In genomic region chr4:98092833-98093439, GRCh38 we compare ENCODE assay signal across 10 cellular contexts. TPM values are rescaled to one million over a fixed set of nuclear protein-coding genes. Genes with fewer than 3 reads are reported as not detected.
DNase-seq lines count a peak whose midpoint lies in the region; ATAC-seq lines count a peak whose summit lies in the region.
"Had no signal": no experiment of that assay in that cellular context is flagged by ENCODE, and none has a peak within 500 bp of the region (broad histone marks: within the 10 kb centered on the region; RNA-seq: fewer than 3 reads in every experiment).

No MANE protein-coding gene starts in this region.

- ATAC-seq in GM19455 (IDR thresholded peaks at IDR 0.05; ENCODE audit: unreplicated experiment), result no peak
- no peak for ATAC-seq in GM18858 (IDR thresholded peaks at IDR 0.05; ENCODE audit: unreplicated experiment)
- ATAC-seq: activated naive CD4-positive, alpha-beta T cell treated with anti-CD3 and anti-CD28 coated beads, Interleukin-2, amount 50 U/mL, for 72 hours; stimulated activated memory B cell treated with anti-CD40 and anti-IgM and Interleukin-4, amounts not matched to agents 10 μg/mL and 1 μg/mL and 100 μg/mL, for 72 hours had no signal

- DNase-seq in DMS53 treated with DMSO at 0.1 percent for 48 hours (lab: John Stamatoyannopoulos, UW; ENCODE audit: unreplicated experiment) (peak; percentile 1), HT-29 (ENCODE audit: low spot score) (peak; percentile 41), astrocyte of the hippocampus (ENCODE audit: low read depth, low spot score) (peak; percentile 36), lung microvascular endothelial cell (ENCODE audit: low read depth in 2 of 2) (peak; percentile 25 to 41), SK-N-DZ (ENCODE audit: low spot score) (no peak)
- DNase-seq: NCI-H510A treated with DMSO at 0.1 percent for 48 hours had no signal

RNA-seq across cellular contexts. Expression of gene STPG2, which starts 50.3 kb away (rescaled TPM):
- not detected in 2 replicates for total RNA-seq in HT-29 (2014; rRNA removed; shearing (Covaris generic))
- under 0.01 TPM in 1 of 2 replicates, not detected in the other for total RNA-seq in lung microvascular endothelial cell
- 0.05 and 0.15 TPM in 2 replicates for polyA plus RNA-seq in SK-N-DZ (2014; cell fraction: cytosol; rRNA removed)
- polyA plus RNA-seq in SK-N-DZ (2014; cell fraction: nucleus; rRNA removed), result not detected in 2 replicates
